ENCODE assay signal across 1 cellular context in genomic region chr6:116570856-116571682, GRCh38.
TF ChIP-seq lines count a peak whose summit lies in the region.

Gene RWDD1, plus strand, starts transcription at chr6:116571504. Its CDS starts 79 bp downstream, at chr6:116571583.

TF ChIP-seq in K562, 482 proteins besides CTCF, POLR2A, EP300 and RAD21 (continued from another document and continues in another):
- TF ChIP-seq HMG20A (CRISPR knock-in tag; conservative IDR thresholded peaks at IDR 0.05): no peak
- no peak; the same call in 1 of the 2 replicates for TF ChIP-seq CREB3L1 (IDR thresholded peaks at IDR 0.05; ENCODE audit: borderline replicate concordance, low read depth)
- no peak for TF ChIP-seq NCOA1 (IDR thresholded peaks at IDR 0.05; ENCODE audit: low read depth)
- peak; percentile 80; the same call in 1 of the 2 replicates for TF ChIP-seq TARDBP (IDR thresholded peaks at IDR 0.05)
- TF ChIP-seq LCOR (CRISPR knock-in tag; IDR thresholded peaks at IDR 0.05): 0 out of 2 replicates have a peak, but pooled peaks have one; percentile 73
- no peak for TF ChIP-seq ZNF311 (CRISPR knock-in tag; IDR thresholded peaks at IDR 0.05)
- no peak for TF ChIP-seq ZNF764 (CRISPR knock-in tag; IDR thresholded peaks at IDR 0.05; ENCODE audit: low read depth)
- TF ChIP-seq THAP12 (CRISPR knock-in tag; IDR thresholded peaks at IDR 0.05): peak; percentile 72; the same call in 1 of the 2 replicates
- TF ChIP-seq ZNF239 (CRISPR knock-in tag; IDR thresholded peaks at IDR 0.05): peak; percentile 43; the same call in 1 of the 2 replicates
- peak; percentile 96 for TF ChIP-seq PHF21A (IDR thresholded peaks at IDR 0.05; ENCODE audit: borderline replicate concordance, low read depth)
- no peak for TF ChIP-seq RUNX1 (IDR thresholded peaks at IDR 0.05; ENCODE audit: low read depth)
- TF ChIP-seq SIX5 (IDR thresholded peaks at IDR 0.05; ENCODE audit: borderline replicate concordance in 1 of 2, insufficient read depth in 1 of 2, low read depth in 1 of 2, low read length in 2 of 2): peak; percentile 23; a peak in 2 of 4 replicates
- TF ChIP-seq ATF1 (CRISPR knock-in tag; IDR thresholded peaks at IDR 0.05): no peak; the same call in 1 of the 2 replicates
- peak; percentile 93 for TF ChIP-seq ATF1 (tag; IDR thresholded peaks at IDR 0.05)
- peak; percentile 47 for TF ChIP-seq NBN (IDR thresholded peaks at IDR 0.05; ENCODE audit: low read depth)
- TF ChIP-seq GTF3C2 (IDR thresholded peaks at IDR 0.05; ENCODE audit: borderline replicate concordance, extremely low read depth, insufficient read length): no peak
- peak in 1 of 2 experiments; percentile 70; a peak in 1 of 3 replicates for TF ChIP-seq CBX3 (IDR thresholded peaks at IDR 0.05; ENCODE audit: borderline replicate concordance in 1 of 2, low read length in 2 of 2)
- TF ChIP-seq CTBP1 (IDR thresholded peaks at IDR 0.05; ENCODE audit: borderline replicate concordance): peak; percentile 97
- no peak for TF ChIP-seq ZNF398 (CRISPR knock-in tag; IDR thresholded peaks at IDR 0.05)
- TF ChIP-seq ZNF184 (CRISPR knock-in tag; IDR thresholded peaks at IDR 0.05): no peak
- TF ChIP-seq ETV6 (IDR thresholded peaks at IDR 0.05; ENCODE audit: borderline replicate concordance in 1 of 2, low read depth in 2 of 2, low read length in 1 of 2): no peak
- TF ChIP-seq ETV6 (CRISPR knock-in tag; IDR thresholded peaks at IDR 0.05; ENCODE audit: borderline replicate concordance): no peak
- no peak for TF ChIP-seq ZFPM2 (CRISPR knock-in tag; IDR thresholded peaks at IDR 0.05)
- TF ChIP-seq E4F1 (CRISPR knock-in tag; IDR thresholded peaks at IDR 0.05; ENCODE audit: borderline replicate concordance): no peak
- TF ChIP-seq SREBF1 (IDR thresholded peaks at IDR 0.05; ENCODE audit: borderline replicate concordance, low read depth, low read length): no peak
- no peak for TF ChIP-seq PREB (CRISPR knock-in tag; IDR thresholded peaks at IDR 0.05)
- peak; percentile 87 for TF ChIP-seq PML (IDR thresholded peaks at IDR 0.05; ENCODE audit: low read length)
- peak; percentile 87 for TF ChIP-seq CXXC5 (CRISPR knock-in tag; IDR thresholded peaks at IDR 0.05)
- TF ChIP-seq ZMIZ1 (IDR thresholded peaks at IDR 0.05; ENCODE audit: low read depth in 2 of 2, low read length in 2 of 2): peak; percentile 52 to 93; a peak in 3 of 4 replicates
- no peak for TF ChIP-seq ZC3H8 (IDR thresholded peaks at IDR 0.05)
- no peak; a peak in 1 of 4 replicates for TF ChIP-seq BCLAF1 (IDR thresholded peaks at IDR 0.05; ENCODE audit: borderline replicate concordance in 1 of 2, control insufficient read depth in 1 of 2, low read depth in 2 of 2, low read length in 1 of 2)
- peak; percentile 99 for TF ChIP-seq RBBP5 (IDR thresholded peaks at IDR 0.05; ENCODE audit: borderline replicate concordance, insufficient read depth, low read length, poor library complexity, severe bottlenecking)
- TF ChIP-seq L3MBTL2 (IDR thresholded peaks at IDR 0.05): peak; percentile 94
- TF ChIP-seq MECOM (CRISPR knock-in tag; IDR thresholded peaks at IDR 0.05): no peak
- TF ChIP-seq KLF1 (tag; IDR thresholded peaks at IDR 0.05): no peak; the same call in 1 of the 2 replicates
- TF ChIP-seq USF1 (CRISPR knock-in tag; IDR thresholded peaks at IDR 0.05): no peak
- TF ChIP-seq PKNOX1 (IDR thresholded peaks at IDR 0.05): no peak; the same call in 1 of the 2 replicates
- 0 out of 2 replicates have a peak, but pooled peaks have one; percentile 40 for TF ChIP-seq ZKSCAN1 (IDR thresholded peaks at IDR 0.05; ENCODE audit: low read depth, low read length)
